1 cellular context compared by ENCODE assay signal in genomic region chr2:24482256-24482971, GRCh38.
TF ChIP-seq lines count a peak whose summit lies in the region.

No MANE protein-coding gene starts in this region.

TF ChIP-seq in K562, 482 proteins besides CTCF, POLR2A, EP300 and RAD21 (continued from another document and continues in another):
- TF ChIP-seq VEZF1 (CRISPR knock-in tag; IDR thresholded peaks at IDR 0.05): peak; percentile 56; the same call in 1 of the 2 replicates
- TF ChIP-seq ZNF175 (CRISPR knock-in tag; IDR thresholded peaks at IDR 0.05; ENCODE audit: low read depth): peak; percentile 44; the same call in 1 of the 2 replicates
- peak in 1 of 2 experiments; percentile 22 for TF ChIP-seq AFF1 (IDR thresholded peaks at IDR 0.05; ENCODE audit: low read depth in 1 of 2, partially characterized antibody in 2 of 2)
- TF ChIP-seq TCF3 (CRISPR knock-in tag; IDR thresholded peaks at IDR 0.05): peak; percentile 49
- no peak for TF ChIP-seq JUNB (CRISPR knock-in tag; conservative IDR thresholded peaks at IDR 0.05)
- peak; percentile 76 for TF ChIP-seq MAFF (IDR thresholded peaks at IDR 0.05; ENCODE audit: low read length)
- peak; percentile 44; the same call in 1 of the 2 replicates for TF ChIP-seq TFAP4 (CRISPR knock-in tag; IDR thresholded peaks at IDR 0.05; ENCODE audit: borderline replicate concordance)
- no peak; the same call in 1 of the 2 replicates for TF ChIP-seq TOE1 (IDR thresholded peaks at IDR 0.05; ENCODE audit: borderline replicate concordance)
- no peak for TF ChIP-seq TOE1 (CRISPR knock-in tag; IDR thresholded peaks at IDR 0.05; ENCODE audit: borderline replicate concordance, low read depth)
- peak; percentile 37; the same call in 1 of the 2 replicates for TF ChIP-seq ZNF668 (CRISPR knock-in tag; IDR thresholded peaks at IDR 0.05)
- peak; percentile 89 for TF ChIP-seq MAFG (tag; conservative IDR thresholded peaks at IDR 0.05)
- peak; percentile 64 for TF ChIP-seq ARID1B (IDR thresholded peaks at IDR 0.05)
- peak; percentile 85 for TF ChIP-seq ZNF589 (CRISPR knock-in tag; IDR thresholded peaks at IDR 0.05; ENCODE audit: low read depth)
- TF ChIP-seq CREB3L1 (IDR thresholded peaks at IDR 0.05; ENCODE audit: borderline replicate concordance, low read depth): no peak
- peak; percentile 48; the same call in 1 of the 2 replicates for TF ChIP-seq FOXJ2 (tag; IDR thresholded peaks at IDR 0.05)
- TF ChIP-seq MNT (conservative IDR thresholded peaks at IDR 0.05): no peak
- TF ChIP-seq TAF9B (IDR thresholded peaks at IDR 0.05; ENCODE audit: partially characterized antibody): peak; percentile 23
- peak; percentile 24; the same call in 1 of the 2 replicates for TF ChIP-seq PHF8 (IDR thresholded peaks at IDR 0.05; ENCODE audit: borderline replicate concordance, low read length)
- TF ChIP-seq CEBPG (CRISPR knock-in tag; IDR thresholded peaks at IDR 0.05): peak; percentile 82; the same call in 1 of the 2 replicates
- TF ChIP-seq CEBPG (tag; conservative IDR thresholded peaks at IDR 0.05 in 1 of 2, IDR thresholded peaks at IDR 0.05 in 1 of 2): peak; percentile 71 to 73
- TF ChIP-seq NFRKB (IDR thresholded peaks at IDR 0.05; ENCODE audit: low read depth): peak; percentile 88; the same call in 1 of the 2 replicates
- TF ChIP-seq DIDO1 (tag; IDR thresholded peaks at IDR 0.05; ENCODE audit: low read depth): no peak
- TF ChIP-seq ZKSCAN1 (IDR thresholded peaks at IDR 0.05; ENCODE audit: low read depth, low read length): no peak
- TF ChIP-seq IRF9 (tag; IDR thresholded peaks at IDR 0.05): peak; percentile 23; the same call in 1 of the 2 replicates
- peak; percentile 96 for TF ChIP-seq ATF3 (IDR thresholded peaks at IDR 0.05)
- no peak for TF ChIP-seq ATF3 (CRISPR knock-in tag; conservative IDR thresholded peaks at IDR 0.05)
- TF ChIP-seq PKNOX1 (IDR thresholded peaks at IDR 0.05): peak; percentile 25; the same call in 1 of the 2 replicates
- TF ChIP-seq ID3 (CRISPR knock-in tag; IDR thresholded peaks at IDR 0.05): no peak
- 0 out of 2 replicates have a peak, but pooled peaks have one; percentile 22 for TF ChIP-seq ID3 (tag; IDR thresholded peaks at IDR 0.05)
- peak; percentile 61 to 63 for TF ChIP-seq TRIM24 (IDR thresholded peaks at IDR 0.05)
- 0 out of 2 replicates have a peak, but pooled peaks have one; percentile 19 for TF ChIP-seq ZBTB17 (CRISPR knock-in tag; IDR thresholded peaks at IDR 0.05)
- TF ChIP-seq RB1 (IDR thresholded peaks at IDR 0.05; ENCODE audit: low read depth): no peak
- peak; percentile 76 for TF ChIP-seq DPF2 (IDR thresholded peaks at IDR 0.05)
- peak; percentile 48 for TF ChIP-seq RBFOX2 (IDR thresholded peaks at IDR 0.05; ENCODE audit: low read depth, low read length)
- no peak for TF ChIP-seq HOXB6 (CRISPR knock-in tag; IDR thresholded peaks at IDR 0.05; ENCODE audit: borderline replicate concordance)
- TF ChIP-seq ZNF639 (CRISPR knock-in tag; conservative IDR thresholded peaks at IDR 0.05 in 1 of 2, IDR thresholded peaks at IDR 0.05 in 1 of 2): 0 out of 4 replicates have a peak, but pooled peaks of 1 of the 2 experiments have one; percentile 31
- TF ChIP-seq CBFA2T3 (IDR thresholded peaks at IDR 0.05): peak; percentile 20; the same call in 1 of the 2 replicates
- TF ChIP-seq NFE2 (IDR thresholded peaks at IDR 0.05; ENCODE audit: low read depth): peak; percentile 91
- TF ChIP-seq TAL1 (IDR thresholded peaks at IDR 0.05): peak; percentile 14; the same call in 1 of the 2 replicates
- TF ChIP-seq ZNF592 (IDR thresholded peaks at IDR 0.05): peak; percentile 97
- no peak for TF ChIP-seq SMARCA5 (IDR thresholded peaks at IDR 0.05)
